In the genomic region with DNA sequence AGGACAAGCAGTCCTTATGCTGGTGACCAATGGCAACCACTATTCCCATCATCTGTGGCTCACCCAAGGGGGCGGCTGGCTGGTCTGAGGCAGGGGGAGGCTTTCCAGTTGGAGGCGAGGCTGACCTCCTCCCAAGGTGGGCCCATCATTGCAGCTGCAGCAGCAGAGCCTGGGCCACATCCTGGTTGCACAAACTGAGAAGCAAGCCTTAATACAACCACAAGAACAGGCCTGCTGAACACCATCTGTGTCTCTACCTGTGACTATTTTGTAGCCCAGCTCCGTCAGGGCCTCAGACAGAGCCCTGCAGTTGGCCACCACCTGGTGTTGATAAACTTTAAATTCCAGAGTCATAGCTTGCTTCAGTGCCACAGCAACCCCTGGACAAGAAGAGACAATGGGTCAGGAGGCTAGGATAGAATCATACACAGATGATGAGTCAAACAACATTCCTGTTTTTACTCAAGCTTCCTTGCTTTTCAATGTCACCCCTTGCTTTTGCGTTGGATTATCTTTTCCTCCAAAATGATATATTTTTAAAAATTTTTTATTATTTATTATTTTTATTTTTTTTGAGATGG, we compare ENCODE assay signal across 27 cellular contexts. TPM values are rescaled to one million over a fixed set of nuclear protein-coding genes. Genes with fewer than 3 reads are reported as not detected.
DNase-seq lines count a peak whose midpoint lies in the region; ATAC-seq and TF ChIP-seq lines count a peak whose summit lies in the region.
"Had no signal": no experiment of that assay in that cellular context is flagged by ENCODE, and none has a peak within 500 bp of the region (broad histone marks: within the 10 kb centered on the region; RNA-seq: fewer than 3 reads in every experiment).

No MANE protein-coding gene starts in this region.

- peaks cover 24% of the 10 kb centered on the region for H3K4me1 Mint-ChIP-seq in activated CD8-positive, alpha-beta T cell treated with anti-CD3 and anti-CD28 coated beads, Interleukin-2, amount 10 ng/mL, durations not matched to agents 7 days and 5 days (ENCODE audit: low read depth)
- H3K4me1 Mint-ChIP-seq in activated CD8-positive, alpha-beta T cell treated with anti-CD3 and anti-CD28 coated beads for 36 hours (ENCODE audit: low read depth), result peaks cover 16% of the 10 kb centered on the region
- H3K4me1 Mint-ChIP-seq: B cell, brain had no signal

- H3K27ac ChIP-seq in RWPE1 (peak overlapping the region; percentile 19), ascending aorta (no peak overlapping the region)
- H3K27ac ChIP-seq: psoas muscle, tibial nerve had no signal

- no peak overlapping the region for H3K4me3 Mint-ChIP-seq in activated CD8-positive, alpha-beta T cell treated with anti-CD3 and anti-CD28 coated beads, Interleukin-2, amount 10 ng/mL, durations not matched to agents 7 days and 5 days
- no peak overlapping the region for H3K4me3 Mint-ChIP-seq in activated CD8-positive, alpha-beta T cell treated with anti-CD3 and anti-CD28 coated beads for 36 hours
- H3K4me3 Mint-ChIP-seq: activated CD4-positive, alpha-beta T cell treated with anti-CD3 and anti-CD28 coated beads, Interleukin-2, amount 10 ng/mL, durations not matched to agents 24 days and 14 days; B cell; brain; naive B cell had no signal

- peak overlapping the region; percentile 86 for H3K27ac Mint-ChIP-seq in activated CD8-positive, alpha-beta T cell treated with anti-CD3 and anti-CD28 coated beads, Interleukin-2, amount 10 ng/mL, durations not matched to agents 7 days and 5 days
- no peak overlapping the region for H3K27ac Mint-ChIP-seq in activated CD8-positive, alpha-beta T cell treated with anti-CD3 and anti-CD28 coated beads for 36 hours
- H3K27ac Mint-ChIP-seq: B cell, brain had no signal

- CTCF ChIA-PET in activated CD8-positive, alpha-beta T cell treated with anti-CD3 and anti-CD28 coated beads, Interleukin-2, amount 10 ng/mL, durations not matched to agents 7 days and 5 days (lab: Charles Lee), result interaction anchor here (1.2 to 1.6 kb wide), 2 partner anchors 13 to 114 kb away, joined by 3 to 4 read pairs; no protein-coding TSS in a partner anchor
- CTCF ChIA-PET in activated CD8-positive, alpha-beta T cell treated with anti-CD3 and anti-CD28 coated beads for 36 hours (lab: Charles Lee), result no interaction called here
- CTCF ChIA-PET in RWPE1 (lab: Yijun Ruan, JAX), result no interaction called here

- H3K36me3 ChIP-seq in mucosa of descending colon (ENCODE audit: low read depth) (no peaks in the 10 kb centered on the region), ascending aorta (peaks cover 33 to 62% of the 10 kb centered on the region in 2 donors)

- H3K9me3 ChIP-seq in mucosa of descending colon (no peaks in the 10 kb centered on the region), ascending aorta (no peaks in the 10 kb centered on the region)
- H3K9me3 ChIP-seq: HAP-1, psoas muscle, tibial nerve had no signal

- intact Hi-C loops in activated CD8-positive, alpha-beta T cell treated with anti-CD3 and anti-CD28 coated beads for 36 hours (cut with micrococcal nuclease), result no loop called here
- intact Hi-C loops in mucosa of descending colon (cut with DNase I, micrococcal nuclease), result no loop called here
- intact Hi-C loops in ascending aorta (cut with DNase I), result no loop called here

- H3K9me3 Mint-ChIP-seq in activated CD8-positive, alpha-beta T cell treated with anti-CD3 and anti-CD28 coated beads, Interleukin-2, amount 10 ng/mL, durations not matched to agents 7 days and 5 days (ENCODE audit: insufficient read depth), result no peaks in the 10 kb centered on the region
- no peaks in the 10 kb centered on the region for H3K9me3 Mint-ChIP-seq in activated CD8-positive, alpha-beta T cell treated with anti-CD3 and anti-CD28 coated beads for 36 hours
- H3K9me3 Mint-ChIP-seq: activated CD4-positive, alpha-beta T cell treated with anti-CD3 and anti-CD28 coated beads, Interleukin-2, amount 10 ng/mL, durations not matched to agents 24 days and 14 days; CD8-positive, alpha-beta memory T cell; naive B cell had no signal

- H3K4me3 ChIP-seq in mucosa of descending colon, result no peak overlapping the region
- H3K4me3 ChIP-seq in ascending aorta, result no peak overlapping the region
- H3K4me3 ChIP-seq: HAP-1, psoas muscle, tibial nerve had no signal

- peak; percentile 48 for ATAC-seq in activated CD8-positive, alpha-beta T cell treated with anti-CD3 and anti-CD28 coated beads, Interleukin-2, amount 10 ng/mL, durations not matched to agents 7 days and 5 days
- ATAC-seq in activated CD8-positive, alpha-beta T cell treated with anti-CD3 and anti-CD28 coated beads for 36 hours, result no peak
- ATAC-seq in mucosa of descending colon, result peak; percentile 19
- ATAC-seq: left ventricle myocardium superior, psoas muscle had no signal

- TF ChIP-seq CTCF in activated CD8-positive, alpha-beta T cell treated with anti-CD3 and anti-CD28 coated beads for 36 hours (IDR thresholded peaks at IDR 0.05), result no peak
- no peak for TF ChIP-seq CTCF in RWPE1 (conservative IDR thresholded peaks at IDR 0.05; ENCODE audit: low read depth)
- no peak for TF ChIP-seq CTCF in mucosa of descending colon (IDR thresholded peaks at IDR 0.05)
- TF ChIP-seq CTCF in ascending aorta (IDR thresholded peaks at IDR 0.05), result no peak

- no peaks in the 10 kb centered on the region for H3K4me1 ChIP-seq in mucosa of descending colon (ENCODE audit: low read depth)
- no peaks in the 10 kb centered on the region for H3K4me1 ChIP-seq in ascending aorta
- H3K4me1 ChIP-seq: HAP-1, psoas muscle, tibial nerve had no signal

- H3K36me3 Mint-ChIP-seq in activated CD8-positive, alpha-beta T cell treated with anti-CD3 and anti-CD28 coated beads, Interleukin-2, amount 10 ng/mL, durations not matched to agents 7 days and 5 days (ENCODE audit: low read depth), result peaks cover 55% of the 10 kb centered on the region
- H3K36me3 Mint-ChIP-seq in activated CD8-positive, alpha-beta T cell treated with anti-CD3 and anti-CD28 coated beads for 36 hours (ENCODE audit: low read depth), result peaks cover 18% of the 10 kb centered on the region

- no peaks in the 10 kb centered on the region for H3K27me3 ChIP-seq in ascending aorta
- H3K27me3 ChIP-seq: tibial nerve had no signal

- DNase-seq in activated CD8-positive, alpha-beta T cell treated with anti-CD3 and anti-CD28 coated beads, Interleukin-2, amount 10 ng/mL, durations not matched to agents 7 days and 5 days, result no peak
- DNase-seq in activated CD8-positive, alpha-beta T cell treated with anti-CD3 and anti-CD28 coated beads for 36 hours, result no peak
- peak; percentile 30 for DNase-seq in ELR (ENCODE audit: low read depth)
- no peak for DNase-seq in RWPE1 (ENCODE audit: low spot score)
- no peak for DNase-seq in mucosa of descending colon
- DNase-seq in NCI-H1436 treated with DMSO at 0.1 percent for 48 hours (lab: John Stamatoyannopoulos, UW), result no peak
- no peak for DNase-seq in ascending aorta (ENCODE audit: low spot score in 2 of 2)
- no peak for DNase-seq in NCI-H82 treated with DMSO at 0.1 percent for 48 hours (lab: John Stamatoyannopoulos, UW; ENCODE audit: unreplicated experiment)
- DNase-seq: activated CD4-positive, alpha-beta T cell treated with anti-CD3 and anti-CD28 coated beads, Interleukin-2, amount 10 ng/mL, durations not matched to agents 24 days and 14 days; CD8-positive, alpha-beta memory T cell; DMS 273 treated with DMSO at 0.1 percent for 48 hours; glutamatergic neuron; KBM-7; left ventricle myocardium superior; naive B cell; NCI-H1417 treated with DMSO at 0.1 percent for 48 hours; NCI-H2081 treated with DMSO at 0.1 percent for 48 hours; NCI-H226; psoas muscle had no signal

- POLR2A ChIA-PET in activated CD8-positive, alpha-beta T cell treated with anti-CD3 and anti-CD28 coated beads, Interleukin-2, amount 10 ng/mL, durations not matched to agents 7 days and 5 days (lab: Charles Lee), result interaction anchor here (0.7 kb wide), 1 partner anchor 16 kb away, joined by 3 read pairs; no protein-coding TSS in a partner anchor
- POLR2A ChIA-PET in activated CD8-positive, alpha-beta T cell treated with anti-CD3 and anti-CD28 coated beads for 36 hours (lab: Charles Lee), result interaction anchor here (1.0 to 1.4 kb wide), 4 partner anchors 10 to 19 kb away, joined by 3 to 4 read pairs (median 3); no protein-coding TSS in a partner anchor
- POLR2A ChIA-PET in RWPE1 (lab: Yijun Ruan, JAX; ENCODE audit: low non-redundant PET), result no interaction called here

- no peaks in the 10 kb centered on the region for H3K27me3 Mint-ChIP-seq in activated CD8-positive, alpha-beta T cell treated with anti-CD3 and anti-CD28 coated beads, Interleukin-2, amount 10 ng/mL, durations not matched to agents 7 days and 5 days (ENCODE audit: low read depth)
- H3K27me3 Mint-ChIP-seq in activated CD8-positive, alpha-beta T cell treated with anti-CD3 and anti-CD28 coated beads for 36 hours, result no peaks in the 10 kb centered on the region
- H3K27me3 Mint-ChIP-seq: activated CD4-positive, alpha-beta T cell treated with anti-CD3 and anti-CD28 coated beads, Interleukin-2, amount 10 ng/mL, durations not matched to agents 24 days and 14 days; B cell; brain; CD8-positive, alpha-beta memory T cell; naive B cell had no signal

RNA-seq across cellular contexts. Expression of a gene that starts 17.9 kb away (rescaled TPM):
- total RNA-seq in activated CD8-positive, alpha-beta T cell treated with anti-CD3 and anti-CD28 coated beads, Interleukin-2, amount 10 ng/mL, durations not matched to agents 7 days and 5 days, result 10 to 100 TPM; 23.7 TPM
- 10 to 100 TPM; 12.9 to 13.7 TPM for total RNA-seq in activated CD8-positive, alpha-beta T cell treated with anti-CD3 and anti-CD28 coated beads for 36 hours
- 10 to 100 TPM; 20.1 to 24.1 (median 21.9) TPM for total RNA-seq in mucosa of descending colon
- total RNA-seq in ascending aorta, result 10.3 TPM

RNA-seq across cellular contexts. Expression of a gene that starts 18.2 kb away (rescaled TPM):
- total RNA-seq in activated CD8-positive, alpha-beta T cell treated with anti-CD3 and anti-CD28 coated beads, Interleukin-2, amount 10 ng/mL, durations not matched to agents 7 days and 5 days, result 10 to 100 TPM; 75.9 to 77.3 TPM
- total RNA-seq in activated CD8-positive, alpha-beta T cell treated with anti-CD3 and anti-CD28 coated beads for 36 hours, result 10 to 100 TPM; 61.8 to 65.7 TPM
- total RNA-seq in mucosa of descending colon (10 to 100 TPM; 27.9 to 39.8 (median 30.1) TPM), ascending aorta (52.8 TPM)

RNA-seq across cellular contexts. Expression of a gene that starts 30.4 kb away (rescaled TPM):
- total RNA-seq in activated CD8-positive, alpha-beta T cell treated with anti-CD3 and anti-CD28 coated beads, Interleukin-2, amount 10 ng/mL, durations not matched to agents 7 days and 5 days, result 10 to 100 TPM; 60.7 to 61.8 TPM
- 10 to 100 TPM; 45.1 to 49.6 TPM for total RNA-seq in activated CD8-positive, alpha-beta T cell treated with anti-CD3 and anti-CD28 coated beads for 36 hours
- total RNA-seq in mucosa of descending colon (10 to 100 TPM; 30.0 to 49.3 (median 30.9) TPM), ascending aorta (16.7 TPM)

RNA-seq across cellular contexts. Expression of a gene that starts 44.6 kb away (rescaled TPM):
- not detected for total RNA-seq in activated CD8-positive, alpha-beta T cell treated with anti-CD3 and anti-CD28 coated beads, Interleukin-2, amount 10 ng/mL, durations not matched to agents 7 days and 5 days
- total RNA-seq in activated CD8-positive, alpha-beta T cell treated with anti-CD3 and anti-CD28 coated beads for 36 hours, result not detected
- total RNA-seq in mucosa of descending colon (under 1 TPM in 2 of 3 donors, not detected in 1; 0.13 to 0.23 TPM), ascending aorta (not detected)
- total RNA-seq: A172; activated CD4-positive, alpha-beta T cell treated with anti-CD3 and anti-CD28 coated beads, Interleukin-2, amount 10 ng/mL, durations not matched to agents 24 days and 14 days; B cell; CD8-positive, alpha-beta memory T cell; chondrocyte; HT1080; left ventricle myocardium superior; psoas muscle; RPMI7951; tibial nerve had no signal
